14 cellular contexts compared by ENCODE assay signal in the genomic region with DNA sequence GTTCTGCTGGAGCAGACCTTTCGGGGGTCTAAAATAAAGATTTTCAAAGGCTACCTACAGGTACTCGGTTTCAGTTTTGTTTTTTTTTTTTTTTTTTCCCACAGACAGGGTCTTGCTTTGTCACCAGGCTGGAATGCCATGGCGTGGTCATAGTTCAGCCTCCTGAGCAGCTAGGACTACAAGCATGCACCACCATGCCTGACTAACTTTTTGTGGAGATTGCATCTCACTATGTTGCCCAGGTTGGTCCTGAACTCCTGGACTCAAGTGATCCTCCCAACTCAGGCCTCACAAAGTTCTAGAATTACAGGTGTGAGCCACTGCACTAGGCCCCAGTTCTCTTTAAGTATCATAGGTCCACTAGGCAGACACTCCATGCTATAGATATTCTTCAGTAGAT. TPM values are rescaled to one million over a fixed set of nuclear protein-coding genes. Genes with fewer than 3 reads are reported as not detected.
DNase-seq lines count a peak whose midpoint lies in the region; ATAC-seq and TF ChIP-seq lines count a peak whose summit lies in the region.
"Had no signal": no experiment of that assay in that cellular context is flagged by ENCODE, and none has a peak within 500 bp of the region (broad histone marks: within the 10 kb centered on the region; RNA-seq: fewer than 3 reads in every experiment).

No MANE protein-coding gene starts in this region.

- H2BK12ac ChIP-seq in trophoblast cell (ENCODE audit: low read length) = no peak overlapping the region

- H2AFZ ChIP-seq in trophoblast cell (ENCODE audit: insufficient read depth, low read length, poor library complexity) = no peak overlapping the region

- peaks cover 2% of the 10 kb centered on the region for H3K79me1 ChIP-seq in trophoblast cell (ENCODE audit: low read length)

- H3K9me3 ChIP-seq in trophoblast cell (ENCODE audit: insufficient read depth, low read depth, low read length) = no peaks in the 10 kb centered on the region

- no peak overlapping the region for H3K18ac ChIP-seq in trophoblast cell (ENCODE audit: low read length)

- H3K9ac ChIP-seq in trophoblast cell (ENCODE audit: low read length) = no peak overlapping the region
- H3K9ac ChIP-seq: BLaER1 had no signal

- no peak overlapping the region for H3K27ac Mint-ChIP-seq in stimulated activated naive B cell treated with anti-CD40 and anti-IgM and Interleukin-4, amounts not matched to agents 10 μg/mL and 1 μg/mL and 100 μg/mL, for 72 hours
- H3K27ac Mint-ChIP-seq: CD14-positive monocyte; CD4-positive, alpha-beta memory T cell; H9 had no signal

- H3K27me3 ChIP-seq in trophoblast cell (ENCODE audit: insufficient read depth, low read length) = no peaks in the 10 kb centered on the region
- H3K27me3 ChIP-seq: BLaER1 had no signal

- H3K27me3 Mint-ChIP-seq in stimulated activated naive B cell treated with anti-CD40 and anti-IgM and Interleukin-4, amounts not matched to agents 10 μg/mL and 1 μg/mL and 100 μg/mL, for 72 hours = peaks cover 0 to 5% of the 10 kb centered on the region in 2 donors

- H3K9me3 Mint-ChIP-seq in stimulated activated naive B cell treated with anti-CD40 and anti-IgM and Interleukin-4, amounts not matched to agents 10 μg/mL and 1 μg/mL and 100 μg/mL, for 72 hours = no peaks in the 10 kb centered on the region
- H3K9me3 Mint-ChIP-seq: H9 had no signal

- no peak overlapping the region for H3K4me3 Mint-ChIP-seq in stimulated activated naive B cell treated with anti-CD40 and anti-IgM and Interleukin-4, amounts not matched to agents 10 μg/mL and 1 μg/mL and 100 μg/mL, for 72 hours
- H3K4me3 Mint-ChIP-seq: CD14-positive monocyte; CD4-positive, alpha-beta memory T cell; H9 had no signal

- no peaks in the 10 kb centered on the region for H3K4me1 Mint-ChIP-seq in stimulated activated naive B cell treated with anti-CD40 and anti-IgM and Interleukin-4, amounts not matched to agents 10 μg/mL and 1 μg/mL and 100 μg/mL, for 72 hours
- H3K4me1 Mint-ChIP-seq: CD14-positive monocyte; CD4-positive, alpha-beta memory T cell; H9 had no signal

- no peak overlapping the region for H3K4me3 ChIP-seq in trophoblast cell (ENCODE audit: low read depth, low read length)
- H3K4me3 ChIP-seq: BLaER1 had no signal

- H2BK5ac ChIP-seq in trophoblast cell (ENCODE audit: low read depth, low read length, poor library complexity) = no peak overlapping the region

- H2BK120ac ChIP-seq in trophoblast cell (ENCODE audit: insufficient read depth, low read length, poor library complexity) = no peak overlapping the region

- H4K8ac ChIP-seq in trophoblast cell (ENCODE audit: low read depth, low read length) = no peak overlapping the region

- no peak overlapping the region for H3K4me2 ChIP-seq in trophoblast cell (ENCODE audit: low read length)
- H3K4me2 ChIP-seq: BLaER1 had no signal

- no peak overlapping the region for H3K27ac ChIP-seq in trophoblast cell (ENCODE audit: low read depth, low read length)
- H3K27ac ChIP-seq: BLaER1 had no signal

- no peak overlapping the region for H2AK5ac ChIP-seq in trophoblast cell (ENCODE audit: low read length)

- H3K4ac ChIP-seq in trophoblast cell (ENCODE audit: low read depth, low read length) = no peak overlapping the region

- H4K91ac ChIP-seq in trophoblast cell (ENCODE audit: low read depth, low read length) = no peak overlapping the region

- no peak overlapping the region for H3K14ac ChIP-seq in trophoblast cell (ENCODE audit: low read length)

- no peak for ATAC-seq in stimulated activated naive B cell treated with anti-CD40 and anti-IgM and Interleukin-4, amounts not matched to agents 10 μg/mL and 1 μg/mL and 100 μg/mL, for 72 hours (replicated peaks)
- no peak for ATAC-seq in SK-N-SH treated with all-trans-retinoic acid at 6 μM for 48 hours

- WGBS in trophoblast cell (ENCODE audit: extremely low coverage, insufficient coverage, insufficient read length) = no CpG with 5 or more reads among the region's 3 CpGs

- no peaks in the 10 kb centered on the region for H3K79me2 ChIP-seq in trophoblast cell (ENCODE audit: control insufficient read depth, insufficient read depth, low read length, poor library complexity)

- no peaks in the 10 kb centered on the region for H3K36me3 ChIP-seq in trophoblast cell (ENCODE audit: control insufficient read depth in 1 of 2, insufficient read depth in 2 of 2, low read length in 2 of 2)
- H3K36me3 ChIP-seq: BLaER1 had no signal

- H3K36me3 Mint-ChIP-seq in stimulated activated naive B cell treated with anti-CD40 and anti-IgM and Interleukin-4, amounts not matched to agents 10 μg/mL and 1 μg/mL and 100 μg/mL, for 72 hours = peaks cover 0 to 3% of the 10 kb centered on the region in 2 donors
- H3K36me3 Mint-ChIP-seq: CD14-positive monocyte; CD4-positive, alpha-beta memory T cell had no signal

- H4K12ac ChIP-seq in trophoblast cell (ENCODE audit: low read depth, low read length) = no peak overlapping the region

- peaks cover 0 to 3% of the 10 kb centered on the region in 2 experiments for H3K4me1 ChIP-seq in trophoblast cell (ENCODE audit: control insufficient read depth in 1 of 2, insufficient read depth in 2 of 2, low read length in 2 of 2)
- H3K4me1 ChIP-seq: BLaER1 had no signal

- DNase-seq in Daoy (ENCODE audit: low read depth) (peak; percentile 38), HT1080 (ENCODE audit: low read depth) (peak; percentile 20), glomerular visceral epithelial cell (ENCODE audit: extremely low spot score) (peak; percentile 33), trophoblast cell (peak; percentile 77 to 87), OCI-M2 (lab: John Stamatoyannopoulos, UW; ENCODE audit: unreplicated experiment) (no peak)
- DNase-seq in stimulated activated naive B cell treated with anti-CD40 and anti-IgM and Interleukin-4, amounts not matched to agents 10 μg/mL and 1 μg/mL and 100 μg/mL, for 72 hours = no peak
- DNase-seq: 8988T; CD4-positive, alpha-beta memory T cell; DMS79 treated with DMSO at 0.1 percent for 48 hours; GDM1; H9 had no signal

- no peak overlapping the region for H3K23ac ChIP-seq in trophoblast cell (ENCODE audit: low read length)

TF ChIP-seq in SK-N-SH treated with all-trans-retinoic acid at 6 μM for 48 hours, 23 proteins besides CTCF, POLR2A, EP300 and RAD21 (continues in another document):
- TF ChIP-seq GLIS3 (CRISPR knock-in tag; IDR thresholded peaks at IDR 0.05) (no peak), ESRRG (CRISPR knock-in tag; IDR thresholded peaks at IDR 0.05) (no peak), ZC3H10 (CRISPR knock-in tag; IDR thresholded peaks at IDR 0.05) (no peak), PPARA (CRISPR knock-in tag; IDR thresholded peaks at IDR 0.05; ENCODE audit: borderline replicate concordance) (no peak), ZFP3 (CRISPR knock-in tag; IDR thresholded peaks at IDR 0.05) (no peak), ISL1 (CRISPR knock-in tag; IDR thresholded peaks at IDR 0.05) (no peak), OSR1 (CRISPR knock-in tag; IDR thresholded peaks at IDR 0.05) (no peak), TOX (CRISPR knock-in tag; IDR thresholded peaks at IDR 0.05; ENCODE audit: borderline replicate concordance) (no peak), TCF4 (CRISPR knock-in tag; IDR thresholded peaks at IDR 0.05; ENCODE audit: borderline replicate concordance) (no peak)
- TF ChIP-seq, protein P1, sequence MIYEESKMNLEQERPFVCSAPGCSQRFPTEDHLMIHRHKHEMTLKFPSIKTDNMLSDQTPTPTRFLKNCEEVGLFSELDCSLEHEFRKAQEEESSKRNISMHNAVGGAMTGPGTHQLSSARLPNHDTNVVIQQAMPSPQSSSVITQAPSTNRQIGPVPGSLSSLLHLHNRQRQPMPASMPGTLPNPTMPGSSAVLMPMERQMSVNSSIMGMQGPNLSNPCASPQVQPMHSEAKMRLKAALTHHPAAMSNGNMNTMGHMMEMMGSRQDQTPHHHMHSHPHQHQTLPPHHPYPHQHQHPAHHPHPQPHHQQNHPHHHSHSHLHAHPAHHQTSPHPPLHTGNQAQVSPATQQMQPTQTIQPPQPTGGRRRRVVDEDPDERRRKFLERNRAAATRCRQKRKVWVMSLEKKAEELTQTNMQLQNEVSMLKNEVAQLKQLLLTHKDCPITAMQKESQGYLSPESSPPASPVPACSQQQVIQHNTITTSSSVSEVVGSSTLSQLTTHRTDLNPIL (CRISPR knock-in tag; IDR thresholded peaks at IDR 0.05; ENCODE audit: low read depth) = no peak
- TF ChIP-seq, protein P2, sequence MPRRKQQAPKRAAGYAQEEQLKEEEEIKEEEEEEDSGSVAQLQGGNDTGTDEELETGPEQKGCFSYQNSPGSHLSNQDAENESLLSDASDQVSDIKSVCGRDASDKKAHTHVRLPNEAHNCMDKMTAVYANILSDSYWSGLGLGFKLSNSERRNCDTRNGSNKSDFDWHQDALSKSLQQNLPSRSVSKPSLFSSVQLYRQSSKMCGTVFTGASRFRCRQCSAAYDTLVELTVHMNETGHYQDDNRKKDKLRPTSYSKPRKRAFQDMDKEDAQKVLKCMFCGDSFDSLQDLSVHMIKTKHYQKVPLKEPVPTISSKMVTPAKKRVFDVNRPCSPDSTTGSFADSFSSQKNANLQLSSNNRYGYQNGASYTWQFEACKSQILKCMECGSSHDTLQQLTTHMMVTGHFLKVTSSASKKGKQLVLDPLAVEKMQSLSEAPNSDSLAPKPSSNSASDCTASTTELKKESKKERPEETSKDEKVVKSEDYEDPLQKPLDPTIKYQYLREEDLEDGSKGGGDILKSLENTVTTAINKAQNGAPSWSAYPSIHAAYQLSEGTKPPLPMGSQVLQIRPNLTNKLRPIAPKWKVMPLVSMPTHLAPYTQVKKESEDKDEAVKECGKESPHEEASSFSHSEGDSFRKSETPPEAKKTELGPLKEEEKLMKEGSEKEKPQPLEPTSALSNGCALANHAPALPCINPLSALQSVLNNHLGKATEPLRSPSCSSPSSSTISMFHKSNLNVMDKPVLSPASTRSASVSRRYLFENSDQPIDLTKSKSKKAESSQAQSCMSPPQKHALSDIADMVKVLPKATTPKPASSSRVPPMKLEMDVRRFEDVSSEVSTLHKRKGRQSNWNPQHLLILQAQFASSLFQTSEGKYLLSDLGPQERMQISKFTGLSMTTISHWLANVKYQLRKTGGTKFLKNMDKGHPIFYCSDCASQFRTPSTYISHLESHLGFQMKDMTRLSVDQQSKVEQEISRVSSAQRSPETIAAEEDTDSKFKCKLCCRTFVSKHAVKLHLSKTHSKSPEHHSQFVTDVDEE (CRISPR knock-in tag; IDR thresholded peaks at IDR 0.05) = no peak

RNA-seq across cellular contexts. Expression of a gene that starts 34.5 kb away (rescaled TPM):
- total RNA-seq in Daoy (2014; rRNA removed; shearing (Covaris generic)) = 31.5 and 39.2 TPM in 2 replicates
- total RNA-seq in HT1080 (2014; rRNA removed; shearing (Covaris generic)) = 3.9 and 5.2 TPM in 2 replicates
- 3.3 and 4.3 TPM in 2 replicates for polyA plus RNA-seq in HT1080 (2015; cell fraction: cytosol; rRNA removed)
- polyA plus RNA-seq in HT1080 (2015; cell fraction: nucleus; rRNA removed) = 2.7 and 3.2 TPM in 2 replicates
- polyA plus RNA-seq in trophoblast cell (2013) = 372 and 404 TPM in 2 replicates

Comparison
In these comparisons a context has a peak if more than half of its experiments do, and no peak if none do; other contexts are left out.
1. DNase-seq: peak in Daoy (single experiment), HT1080 (single experiment), glomerular visceral epithelial cell (single experiment) and trophoblast cell (2 of 2); none in stimulated activated naive B cell treated with anti-CD40 and anti-IgM and Interleukin-4, amounts not matched to agents 10 μg/mL and 1 μg/mL and 100 μg/mL, for 72 hours (single experiment) and OCI-M2 (single experiment).